31 cellular contexts compared by ENCODE assay signal in genomic region chr6:26602262-26602661, GRCh38.
"Had no signal": no experiment of that assay in that cellular context is flagged by ENCODE, and none has a peak within 500 bp of the region (broad histone marks: within the 10 kb centered on the region; RNA-seq: fewer than 3 reads in every experiment).

No MANE protein-coding gene starts in this region.

- H3K9me3 ChIP-seq: ascending aorta, breast epithelium, colonic mucosa, esophagus squamous epithelium, gastroesophageal sphincter had no signal

- H3K4me3 Mint-ChIP-seq: activated CD4-positive, alpha-beta memory T cell treated with anti-CD3 and anti-CD28 coated beads for 36 hours; activated CD4-positive, alpha-beta T cell treated with anti-CD3 and anti-CD28 coated beads for 36 hours; activated CD4-positive, alpha-beta T cell treated with anti-CD3 and anti-CD28 coated beads, Interleukin-2, amount 10 ng/mL, durations not matched to agents 24 days and 14 days; activated CD8-positive, alpha-beta memory T cell treated with anti-CD3 and anti-CD28 coated beads, Interleukin-2, amount 10 ng/mL, durations not matched to agents 7 days and 5 days; activated CD8-positive, alpha-beta T cell treated with anti-CD3 and anti-CD28 coated beads, Interleukin-2, amount 10 ng/mL, durations not matched to agents 7 days and 5 days; activated naive CD8-positive, alpha-beta T cell; activated T-helper 17 cell treated with anti-CD3 and anti-CD28 coated beads, Interleukin-2, amount 50 U/mL, for 72 hours; brain had no signal

- H3K9me3 Mint-ChIP-seq: activated CD4-positive, alpha-beta memory T cell treated with anti-CD3 and anti-CD28 coated beads for 36 hours; activated CD4-positive, alpha-beta T cell treated with anti-CD3 and anti-CD28 coated beads, Interleukin-2, amount 10 ng/mL, durations not matched to agents 24 days and 14 days; activated T-helper 17 cell treated with anti-CD3 and anti-CD28 coated beads, Interleukin-2, amount 50 U/mL, for 72 hours; brain had no signal

- H3K27ac ChIP-seq: ascending aorta, breast epithelium, cardiac muscle cell, colonic mucosa, epithelial cell of prostate, esophagus squamous epithelium, gastroesophageal sphincter had no signal

- DNase-seq: activated CD4-positive, alpha-beta memory T cell treated with anti-CD3 and anti-CD28 coated beads for 36 hours; activated CD4-positive, alpha-beta T cell treated with anti-CD3 and anti-CD28 coated beads for 36 hours; activated CD4-positive, alpha-beta T cell treated with anti-CD3 and anti-CD28 coated beads, Interleukin-2, amount 10 ng/mL, durations not matched to agents 24 days and 14 days; activated CD4-positive, CD25-positive, alpha-beta regulatory T cell; activated CD4-positive, CD25-positive, alpha-beta regulatory T cell treated with anti-CD3 and anti-CD28 coated beads, Interleukin-2, amount 50 U/mL, for 72 hours; activated CD8-positive, alpha-beta memory T cell treated with anti-CD3 and anti-CD28 coated beads, Interleukin-2, amount 10 ng/mL, durations not matched to agents 7 days and 5 days; activated CD8-positive, alpha-beta memory T cell treated with anti-CD3 and anti-CD28 coated beads, Interleukin-2, amount 50 U/mL, for 4 hours; activated CD8-positive, alpha-beta T cell treated with anti-CD3 and anti-CD28 coated beads, Interleukin-2, amount 10 ng/mL, durations not matched to agents 7 days and 5 days; activated effector memory CD4-positive, alpha-beta T cell treated with Interleukin-2 at 50 U/mL for 16 hours; activated gamma-delta T cell treated with Interleukin-2 at 50 U/mL for 16 hours; activated naive CD4-positive, alpha-beta T cell treated with anti-CD3 and anti-CD28 coated beads, Interleukin-2, amount 50 U/mL, for 16 hours; activated naive CD4-positive, alpha-beta T cell treated with Interleukin-2 at 50 U/mL for 16 hours; activated T-cell treated with anti-CD3 and anti-CD28 coated beads, Interleukin-2, amount 50 U/mL, for 1 hour; central memory CD4-positive, alpha-beta T cell; cerebellar nuclear complex; colonic mucosa; effector CD8-positive, alpha-beta T cell; esophagus squamous epithelium; foreskin melanocyte; head of caudate nucleus; T-helper 2 cell had no signal

- FAIRE-seq: endometrium, endothelial cell of umbilical vein had no signal

- H3K4me3 ChIP-seq: ascending aorta, breast epithelium, cardiac muscle cell, colonic mucosa, esophagus squamous epithelium, gastroesophageal sphincter had no signal

- H3K27ac Mint-ChIP-seq: activated CD4-positive, alpha-beta memory T cell treated with anti-CD3 and anti-CD28 coated beads for 36 hours; activated CD4-positive, alpha-beta T cell treated with anti-CD3 and anti-CD28 coated beads for 36 hours; activated CD4-positive, alpha-beta T cell treated with anti-CD3 and anti-CD28 coated beads, Interleukin-2, amount 10 ng/mL, durations not matched to agents 24 days and 14 days; activated CD8-positive, alpha-beta memory T cell treated with anti-CD3 and anti-CD28 coated beads, Interleukin-2, amount 10 ng/mL, durations not matched to agents 7 days and 5 days; activated CD8-positive, alpha-beta T cell treated with anti-CD3 and anti-CD28 coated beads, Interleukin-2, amount 10 ng/mL, durations not matched to agents 7 days and 5 days; activated T-helper 17 cell treated with anti-CD3 and anti-CD28 coated beads, Interleukin-2, amount 50 U/mL, for 72 hours; brain had no signal

- H3K27me3 Mint-ChIP-seq: activated CD4-positive, alpha-beta memory T cell treated with anti-CD3 and anti-CD28 coated beads for 36 hours; activated CD4-positive, alpha-beta T cell treated with anti-CD3 and anti-CD28 coated beads for 36 hours; activated CD4-positive, alpha-beta T cell treated with anti-CD3 and anti-CD28 coated beads, Interleukin-2, amount 10 ng/mL, durations not matched to agents 24 days and 14 days; activated CD8-positive, alpha-beta memory T cell treated with anti-CD3 and anti-CD28 coated beads, Interleukin-2, amount 10 ng/mL, durations not matched to agents 7 days and 5 days; activated naive CD8-positive, alpha-beta T cell; activated T-helper 17 cell treated with anti-CD3 and anti-CD28 coated beads, Interleukin-2, amount 50 U/mL, for 72 hours had no signal

- ATAC-seq: activated CD4-positive, alpha-beta T cell treated with anti-CD3 and anti-CD28 coated beads for 36 hours; activated CD8-positive, alpha-beta memory T cell treated with anti-CD3 and anti-CD28 coated beads, Interleukin-2, amount 10 ng/mL, durations not matched to agents 7 days and 5 days; activated CD8-positive, alpha-beta T cell treated with anti-CD3 and anti-CD28 coated beads, Interleukin-2, amount 10 ng/mL, durations not matched to agents 7 days and 5 days; activated T-helper 17 cell treated with anti-CD3 and anti-CD28 coated beads, Interleukin-2, amount 50 U/mL, for 72 hours; gastroesophageal sphincter had no signal
